15 cellular contexts compared by ENCODE assay signal in genomic region chr11:128392259-128392658, GRCh38.
DNase-seq lines count a peak whose midpoint lies in the region; ATAC-seq and TF ChIP-seq lines count a peak whose summit lies in the region.
"Had no signal": no experiment of that assay in that cellular context is flagged by ENCODE, and none has a peak within 500 bp of the region (broad histone marks: within the 10 kb centered on the region; RNA-seq: fewer than 3 reads in every experiment).

No MANE protein-coding gene starts in this region.

- H3K9ac ChIP-seq in KMS-11, result no peak overlapping the region

- H3K4me1 Mint-ChIP-seq in GM23338 (no peaks in the 10 kb centered on the region), natural killer cell (peaks cover 0 to 8% of the 10 kb centered on the region in 2 donors)
- H3K4me1 Mint-ChIP-seq: H9 had no signal

- H3K4me1 ChIP-seq in GM23338 (ENCODE audit: insufficient read depth), result no peaks in the 10 kb centered on the region
- peaks cover 20% of the 10 kb centered on the region for H3K4me1 ChIP-seq in KMS-11 (ENCODE audit: low read depth, poor library complexity, severe bottlenecking)
- peaks cover 51% of the 10 kb centered on the region for H3K4me1 ChIP-seq in hepatocyte (ENCODE audit: insufficient read depth)
- peaks cover 9% of the 10 kb centered on the region for H3K4me1 ChIP-seq in mesodermal cell (ENCODE audit: control insufficient read depth, insufficient read depth, low read length, poor library complexity, severe bottlenecking)

- no peak for TF ChIP-seq CTCF in GM23338 (conservative IDR thresholded peaks at IDR 0.05; ENCODE audit: low read depth in 2 of 2)
- TF ChIP-seq CTCF in KMS-11 (conservative IDR thresholded peaks at IDR 0.05; ENCODE audit: low read depth, low read length), result no peak
- TF ChIP-seq CTCF in hepatocyte (IDR thresholded peaks at IDR 0.05; ENCODE audit: poor library complexity), result no peak
- no peak for TF ChIP-seq CTCF in natural killer cell (IDR thresholded peaks at IDR 0.05)

- H3K27me3 Mint-ChIP-seq in GM23338 (ENCODE audit: insufficient read depth, low read depth, poor library complexity) (peaks cover 2% of the 10 kb centered on the region), natural killer cell (ENCODE audit: low read depth in 2 of 2) (no peaks in the 10 kb centered on the region)

- H3K27ac Mint-ChIP-seq in GM23338 (no peak overlapping the region), natural killer cell (no peak overlapping the region)
- H3K27ac Mint-ChIP-seq: CD4-positive, CD25-positive, alpha-beta regulatory T cell; H9 had no signal

- H4K20me1 ChIP-seq in GM23338 (replicated peaks; ENCODE audit: insufficient read depth), result no peaks in the 10 kb centered on the region
- no peaks in the 10 kb centered on the region for H4K20me1 ChIP-seq in KMS-11 (ENCODE audit: insufficient read depth)
- no peaks in the 10 kb centered on the region for H4K20me1 ChIP-seq in hepatocyte (ENCODE audit: insufficient read depth, poor library complexity, severe bottlenecking)

- no peaks in the 10 kb centered on the region for H3K27me3 ChIP-seq in GM23338 (ENCODE audit: insufficient read depth)
- H3K27me3 ChIP-seq in KMS-11 (ENCODE audit: insufficient read depth, low read depth), result no peaks in the 10 kb centered on the region
- H3K27me3 ChIP-seq in hepatocyte, result no peaks in the 10 kb centered on the region
- H3K27me3 ChIP-seq: BE2C had no signal

- H3K9me3 ChIP-seq in hepatocyte (ENCODE audit: low read depth) (no peaks in the 10 kb centered on the region), mesodermal cell (ENCODE audit: control insufficient read depth, low read length) (no peaks in the 10 kb centered on the region)
- H3K9me3 ChIP-seq: BE2C had no signal

- no peak overlapping the region for H3K4me2 ChIP-seq in GM23338
- peak overlapping the region; percentile 60 for H3K4me2 ChIP-seq in KMS-11
- H3K4me2 ChIP-seq in hepatocyte, result no peak overlapping the region

- no peaks in the 10 kb centered on the region for H3F3A ChIP-seq in GM23338 (replicated peaks; ENCODE audit: low read depth)

- no peak for DNase-seq in GM23338 (ENCODE audit: low spot score)
- DNase-seq in hepatocyte (ENCODE audit: low spot score), result no peak
- DNase-seq in natural killer cell, result no peak
- DNase-seq: ACHN; BE2C; C1 segment of cervical spinal cord; CD4-positive, CD25-positive, alpha-beta regulatory T cell; CD8-positive, alpha-beta memory T cell; COR-L47; H9 had no signal

- H2AFZ ChIP-seq in GM23338, result no peak overlapping the region
- H2AFZ ChIP-seq in KMS-11 (ENCODE audit: low read depth), result no peak overlapping the region
- no peak overlapping the region for H2AFZ ChIP-seq in hepatocyte

- no peaks in the 10 kb centered on the region for H3K79me2 ChIP-seq in GM23338 (replicated peaks; ENCODE audit: insufficient read depth)
- H3K79me2 ChIP-seq in KMS-11 (ENCODE audit: insufficient read depth, low read depth), result no peaks in the 10 kb centered on the region
- no peaks in the 10 kb centered on the region for H3K79me2 ChIP-seq in hepatocyte

- 82% methylated on average over 2 of the region's 2 CpGs for WGBS in hepatocyte (ENCODE audit: low lambda C conversion rate, missing lambda C conversion rate)
- 100% methylated on average over 1 of the region's 2 CpGs; no CpG with 5 or more reads in 1 of the 2 experiments for WGBS in mesodermal cell (ENCODE audit: insufficient coverage in 2 of 2), 2 experiments

- peak; percentile 54 for ATAC-seq in GM23338
- ATAC-seq in HG03521 (IDR thresholded peaks at IDR 0.05; ENCODE audit: unreplicated experiment), result no peak
- ATAC-seq in HG03097 (IDR thresholded peaks at IDR 0.05; ENCODE audit: low FRiP score, unreplicated experiment), result no peak
- no peak for ATAC-seq in natural killer cell
- ATAC-seq in GM21529 (IDR thresholded peaks at IDR 0.05; ENCODE audit: unreplicated experiment), result no peak

- no peaks in the 10 kb centered on the region for H3K9me3 Mint-ChIP-seq in GM23338
- H3K9me3 Mint-ChIP-seq in natural killer cell, result no peaks in the 10 kb centered on the region
- H3K9me3 Mint-ChIP-seq: CD8-positive, alpha-beta memory T cell; H9 had no signal

- H3K4me3 Mint-ChIP-seq in GM23338 (no peak overlapping the region), natural killer cell (no peak overlapping the region)
- H3K4me3 Mint-ChIP-seq: CD4-positive, CD25-positive, alpha-beta regulatory T cell; CD8-positive, alpha-beta memory T cell; H9 had no signal

- no peak overlapping the region for H3K27ac ChIP-seq in GM23338 (ENCODE audit: low read depth)
- no peak overlapping the region for H3K27ac ChIP-seq in KMS-11
- H3K27ac ChIP-seq in hepatocyte, result peak overlapping the region; percentile 0
- peak overlapping the region; percentile 79 for H3K27ac ChIP-seq in mesodermal cell (ENCODE audit: low read depth, low read length, severe bottlenecking)

- H3K36me3 Mint-ChIP-seq in GM23338 (ENCODE audit: low read depth), result no peaks in the 10 kb centered on the region
- H3K36me3 Mint-ChIP-seq in natural killer cell, result no peaks in the 10 kb centered on the region

- H3K9me2 ChIP-seq in GM23338 (ENCODE audit: insufficient read depth) (no peaks in the 10 kb centered on the region), hepatocyte (replicated peaks; ENCODE audit: insufficient read depth) (no peaks in the 10 kb centered on the region)

- H3K36me3 ChIP-seq in GM23338 (ENCODE audit: insufficient read depth) (no peaks in the 10 kb centered on the region), KMS-11 (ENCODE audit: insufficient read depth) (no peaks in the 10 kb centered on the region), hepatocyte (replicated peaks; ENCODE audit: insufficient read depth, low read depth) (no peaks in the 10 kb centered on the region), mesodermal cell (ENCODE audit: control insufficient read depth, insufficient read depth, low read length) (no peaks in the 10 kb centered on the region)
- H3K36me3 ChIP-seq: BE2C had no signal

- H3K4me3 ChIP-seq in GM23338 (no peak overlapping the region), KMS-11 (IDR thresholded peaks at IDR 0.05; ENCODE audit: insufficient read depth, low read depth, low read length) (no peak overlapping the region), hepatocyte (no peak overlapping the region), mesodermal cell (ENCODE audit: extremely low read depth, insufficient read depth, low read length, poor library complexity, severe bottlenecking) (no peak overlapping the region)

- intact Hi-C loops in natural killer cell (cut with micrococcal nuclease), result no loop called here

TF ChIP-seq in GM23338, 12 proteins besides CTCF, POLR2A, EP300 and RAD21 (continues in another document):
- TF ChIP-seq EZH2phosphoT487 (IDR thresholded peaks at IDR 0.05; ENCODE audit: unreplicated experiment) (no peak), ZNF114 (CRISPR knock-in tag; IDR thresholded peaks at IDR 0.05) (no peak), POLR2AphosphoS5 (IDR thresholded peaks at IDR 0.05; ENCODE audit: low read depth) (no peak), ETS1 (IDR thresholded peaks at IDR 0.05) (no peak), JUNB (IDR thresholded peaks at IDR 0.05; ENCODE audit: unreplicated experiment) (no peak), CREB1 (CRISPR knock-in tag; IDR thresholded peaks at IDR 0.05; ENCODE audit: low read depth) (no peak)

Comparison
In these comparisons a context has a peak if more than half of its experiments do, and no peak if none do; other contexts are left out.
1. H3K27ac ChIP-seq: peak in hepatocyte (single experiment) and mesodermal cell (single experiment); none in GM23338 (single experiment) and KMS-11 (single experiment).